ENCODE assay signal across 8 cellular contexts in genomic region chr9:134365791-134366222, GRCh38. TPM values are rescaled to one million over a fixed set of nuclear protein-coding genes. Genes with fewer than 3 reads are reported as not detected.
DNase-seq lines count a peak whose midpoint lies in the region; ATAC-seq and TF ChIP-seq lines count a peak whose summit lies in the region.

No MANE protein-coding gene starts in this region.

- no peaks in the 10 kb centered on the region for H3K36me3 ChIP-seq in right lobe of liver

- no CpG with 5 or more reads among the region's 14 CpGs for WGBS in right lobe of liver (ENCODE audit: insufficient coverage, low coverage, low lambda C conversion rate, missing lambda C conversion rate)

- peak overlapping the region in 4 of 5 experiments; percentile 63 to 92 (median 80) for H3K27ac Mint-ChIP-seq in brain
- H3K27ac Mint-ChIP-seq in activated CD4-positive, alpha-beta memory T cell treated with anti-CD3 and anti-CD28 coated beads, Interleukin-2, amount 10 ng/mL, durations not matched to agents 7 days and 5 days: no peak overlapping the region

- TF ChIP-seq CTCF in brain (conservative IDR thresholded peaks at IDR 0.05) (no peak), right lobe of liver (IDR thresholded peaks at IDR 0.05) (no peak), GM10266 (IDR thresholded peaks at IDR 0.05; ENCODE audit: control insufficient read depth, insufficient read depth, low read depth, missing control alignments) (no peak)

- no peaks in the 10 kb centered on the region for H3K27me3 ChIP-seq in right lobe of liver

- CTCF ChIA-PET in activated CD4-positive, alpha-beta memory T cell treated with anti-CD3 and anti-CD28 coated beads, Interleukin-2, amount 10 ng/mL, durations not matched to agents 7 days and 5 days (lab: Charles Lee): no interaction called here

- peak overlapping the region; percentile 67 to 82 (median 75) for H3K27ac ChIP-seq in right lobe of liver

- peaks cover 2 to 93% (median 60%) of the 10 kb centered on the region in 4 donors for H3K4me1 ChIP-seq in right lobe of liver

- intact Hi-C loops in right lobe of liver (cut with DNase I): no loop called here

- H3K9me3 Mint-ChIP-seq in brain: no peaks in the 10 kb centered on the region
- peaks cover 3% of the 10 kb centered on the region for H3K9me3 Mint-ChIP-seq in activated CD4-positive, alpha-beta memory T cell treated with anti-CD3 and anti-CD28 coated beads, Interleukin-2, amount 10 ng/mL, durations not matched to agents 7 days and 5 days

- ATAC-seq in right lobe of liver: peak; percentile 37 to 58 (median 55)

- H3K4me3 ChIP-seq in right lobe of liver: no peak overlapping the region

- no peaks in the 10 kb centered on the region for H3K27me3 Mint-ChIP-seq in brain
- no peaks in the 10 kb centered on the region for H3K27me3 Mint-ChIP-seq in activated CD4-positive, alpha-beta memory T cell treated with anti-CD3 and anti-CD28 coated beads, Interleukin-2, amount 10 ng/mL, durations not matched to agents 7 days and 5 days

- H3K4me1 Mint-ChIP-seq in brain: peaks cover 63% of the 10 kb centered on the region
- H3K4me1 Mint-ChIP-seq in activated CD4-positive, alpha-beta memory T cell treated with anti-CD3 and anti-CD28 coated beads, Interleukin-2, amount 10 ng/mL, durations not matched to agents 7 days and 5 days: no peaks in the 10 kb centered on the region

- no peak overlapping the region for H3K4me3 Mint-ChIP-seq in brain
- H3K4me3 Mint-ChIP-seq in activated CD4-positive, alpha-beta memory T cell treated with anti-CD3 and anti-CD28 coated beads, Interleukin-2, amount 10 ng/mL, durations not matched to agents 7 days and 5 days: no peak overlapping the region

- no peaks in the 10 kb centered on the region for H3K36me3 Mint-ChIP-seq in brain
- H3K36me3 Mint-ChIP-seq in activated CD4-positive, alpha-beta memory T cell treated with anti-CD3 and anti-CD28 coated beads, Interleukin-2, amount 10 ng/mL, durations not matched to agents 7 days and 5 days (ENCODE audit: low read depth): no peaks in the 10 kb centered on the region

- H3K9me3 ChIP-seq in right lobe of liver: no peaks in the 10 kb centered on the region

- TF ChIP-seq POLR2A in right lobe of liver (IDR thresholded peaks at IDR 0.05): no peak

- POLR2A ChIA-PET in activated CD4-positive, alpha-beta memory T cell treated with anti-CD3 and anti-CD28 coated beads, Interleukin-2, amount 10 ng/mL, durations not matched to agents 7 days and 5 days (lab: Charles Lee): no interaction called here

- DNase-seq in A172 (ENCODE audit: low spot score): peak; percentile 88
- peak; percentile 65 for DNase-seq in M059J (ENCODE audit: low read depth)
- peak in 2 of 3 donors; percentile 82 to 85 for DNase-seq in right lobe of liver
- DNase-seq in EL: no peak
- DNase-seq in activated CD4-positive, alpha-beta memory T cell treated with anti-CD3 and anti-CD28 coated beads, Interleukin-2, amount 10 ng/mL, durations not matched to agents 7 days and 5 days: no peak
- no peak for DNase-seq in GM10266 (ENCODE audit: extremely low spot score)
- no peak for DNase-seq in nucleus accumbens (lab: John Stamatoyannopoulos, UW)

RNA-seq across cellular contexts. Expression of gene RXRA, which starts 39.6 kb away (rescaled TPM):
- total RNA-seq in A172 (2014; rRNA removed; shearing (Covaris generic)): 12.8 and 17.2 TPM in 2 replicates
- 12.5 and 22.6 TPM in 2 replicates for total RNA-seq in M059J (2014; rRNA removed; shearing (Covaris generic))
- 29.9 TPM for polyA plus RNA-seq in brain (ENCODE audit: insufficient read depth, low read depth, low replicate concordance)
- total RNA-seq in right lobe of liver: 100 to 1,000 TPM; 105 to 165 (median 131) TPM
- 1 to 10 TPM; 7.0 to 7.8 TPM for total RNA-seq in activated CD4-positive, alpha-beta memory T cell treated with anti-CD3 and anti-CD28 coated beads, Interleukin-2, amount 10 ng/mL, durations not matched to agents 7 days and 5 days

Comparison
In these comparisons a context has a peak if more than half of its experiments do, and no peak if none do; other contexts are left out.
1. DNase-seq: peak in A172 (single experiment), M059J (single experiment) and right lobe of liver (2 of 3); none in EL (single experiment), activated CD4-positive, alpha-beta memory T cell treated with anti-CD3 and anti-CD28 coated beads, Interleukin-2, amount 10 ng/mL, durations not matched to agents 7 days and 5 days (single experiment), GM10266 (single experiment) and nucleus accumbens (0 of 56).